13 cellular contexts compared by ENCODE assay signal in the genomic region with DNA sequence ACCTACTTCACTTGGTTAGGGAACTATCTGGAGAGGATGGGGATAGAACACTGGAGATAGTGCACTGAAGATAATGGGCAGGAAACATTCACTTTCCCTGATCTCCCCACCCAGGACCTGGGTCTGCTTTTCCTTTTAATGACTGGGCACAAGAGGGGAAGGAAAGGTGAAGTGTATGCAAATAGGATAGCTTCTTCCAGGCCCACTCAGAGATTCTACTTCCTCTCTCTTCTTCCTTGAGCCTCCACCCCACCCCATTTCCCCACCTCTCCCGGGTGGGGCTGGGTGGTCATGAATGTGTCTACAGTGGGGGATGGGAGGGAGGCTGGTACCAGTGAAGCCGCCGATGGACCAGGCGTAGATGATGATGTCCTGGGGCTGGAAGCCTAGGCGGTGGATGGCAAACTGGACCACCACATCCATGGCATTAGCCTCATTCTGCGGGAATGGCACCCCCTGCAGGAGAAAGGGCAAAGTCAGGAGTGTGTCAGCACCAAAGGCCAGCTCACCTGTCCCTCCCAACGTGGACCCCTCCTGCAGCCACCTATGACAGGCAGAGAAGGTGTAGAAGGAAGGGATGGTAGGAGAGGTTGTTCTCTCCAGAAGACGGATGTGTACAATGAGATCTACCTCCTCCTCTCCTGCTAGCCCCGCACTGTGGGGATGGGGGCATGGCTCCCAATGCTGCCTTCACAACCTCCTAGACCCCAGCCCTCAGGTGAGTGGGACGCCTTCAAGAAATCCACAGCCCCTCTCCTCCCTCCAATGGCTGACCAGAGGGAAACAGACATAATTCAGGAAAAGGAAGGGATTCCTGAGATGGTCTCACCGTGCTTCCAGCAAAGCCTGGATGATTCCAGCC. TPM values are rescaled to one million over a fixed set of nuclear protein-coding genes. Genes with fewer than 3 reads are reported as not detected.
DNase-seq lines count a peak whose midpoint lies in the region; ATAC-seq, FAIRE-seq and TF ChIP-seq lines count a peak whose summit lies in the region.
"Had no signal": no experiment of that assay in that cellular context is flagged by ENCODE, and none has a peak within 500 bp of the region (broad histone marks: within the 10 kb centered on the region; RNA-seq: fewer than 3 reads in every experiment).

No MANE protein-coding gene starts in this region.

- H3K27me3 Mint-ChIP-seq in Calu3 (ENCODE audit: unreplicated experiment) (no peaks in the 10 kb centered on the region), HFFc6 (ENCODE audit: insufficient read depth) (no peaks in the 10 kb centered on the region), nephron (ENCODE audit: low read depth) (no peaks in the 10 kb centered on the region)

- FAIRE-seq in K562 (lab: Jason Lieb, UNC), result peak; percentile 58
- no peak for FAIRE-seq in H54 (lab: Jason Lieb, UNC)

- H3K4me3 ChIP-seq in K562, result no peak overlapping the region; the same call in 1 of the 2 replicates

- peak overlapping the region; percentile 68 to 86 for H3K9ac ChIP-seq in K562 (ENCODE audit: insufficient read depth in 1 of 2, low read depth in 2 of 2, low read length in 2 of 2)

- no peaks in the 10 kb centered on the region for H4K20me1 ChIP-seq in K562 (replicated peaks; ENCODE audit: control insufficient read depth, insufficient read depth, low read length)

- intact Hi-C loops in Calu3 (cut with micrococcal nuclease; ENCODE audit: unreplicated experiment) (no loop called here), K562 (cut with micrococcal nuclease) (loop anchor here (1.0 to 2.0 kb wide), 3 partner anchors 14 to 141 kb away; partner anchors contain the start of gene ABHD16A)

- peaks cover 16% of the 10 kb centered on the region for H3K4me1 Mint-ChIP-seq in Calu3 (ENCODE audit: low read depth, unreplicated experiment)
- H3K4me1 Mint-ChIP-seq in HFFc6 (ENCODE audit: low read depth), result no peaks in the 10 kb centered on the region
- H3K4me1 Mint-ChIP-seq in nephron, result peaks cover 8% of the 10 kb centered on the region

- WGBS in K562 (ENCODE audit: insufficient coverage, low coverage, missing lambda C conversion rate), result 60% methylated on average over 11 of the region's 11 CpGs

- H3K36me3 ChIP-seq in K562 (ENCODE audit: control insufficient read depth, insufficient read depth, low read length), result peaks cover 89% of the 10 kb centered on the region

- H3K27ac ChIP-seq in K562 (ENCODE audit: extremely low read depth, low read depth, low read length), result peak overlapping the region; percentile 88

- H2AFZ ChIP-seq in K562 (ENCODE audit: low read depth, low read length), result no peak overlapping the region

- peak in 1 of 2 experiments; percentile 45; a peak in 2 of 4 replicates for TF ChIP-seq RAD21 in K562 (CRISPR knock-in tag; conservative IDR thresholded peaks at IDR 0.05 in 1 of 2, IDR thresholded peaks at IDR 0.05 in 1 of 2)

- CTCF ChIA-PET in Calu3 (lab: Charles Lee) (interaction anchor here (1.0 to 2.6 kb wide), 7 partner anchors 8 to 86 kb away, joined by 3 to 8 read pairs (median 4); partner anchors contain the start of genes LY6G5C and MSH5), K562 (lab: Yijun Ruan, JAX; ENCODE audit: low intra/inter-chr PET ratio) (interaction anchor here (1.0 to 1.5 kb wide), 3 partner anchors 13 to 79 kb away, joined by 3 read pairs; no protein-coding TSS in a partner anchor)

- TF ChIP-seq POLR2A in K562 (conservative IDR thresholded peaks at IDR 0.05) (no peak), H54 (IDR thresholded peaks at IDR 0.05; ENCODE audit: low read depth, low read length) (no peak)

- DNase-seq in Calu3 (peak; percentile 43), HFFc6 (no peak), K562 (ENCODE audit: extremely low read depth in 1 of 4, low spot score in 3 of 4) (peak in 2 of 4 experiments; percentile 66 to 72), NOMO-1 (lab: John Stamatoyannopoulos, UW; ENCODE audit: unreplicated experiment in 2 of 2) (no peak), H54 (ENCODE audit: insufficient read length, low spot score) (no peak), H4 (ENCODE audit: low spot score) (no peak), Kasumi-1 (lab: John Stamatoyannopoulos, UW) (no peak)
- DNase-seq: central memory CD4-positive, alpha-beta T cell; NCI-H1417 treated with DMSO at 0.1 percent for 48 hours; stimulated activated CD4-positive, alpha-beta T cell treated with anti-CD3 and anti-CD28 coated beads, Interleukin-1b, Interleukin-23, amount 100 ng/mL, for 48 hours; T-helper 2 cell had no signal

- in situ Hi-C loops in K562 (cut with MboI), result loop anchor here (5.0 kb wide), 1 partner anchor 78 kb away; no protein-coding TSS in a partner anchor

- H3K79me2 ChIP-seq in K562 (ENCODE audit: control insufficient read depth, insufficient read depth, low read length), result no peaks in the 10 kb centered on the region; the same call in 2 of the 3 replicates

- H3K4me2 ChIP-seq in K562 (ENCODE audit: insufficient read depth, low read length), result peak overlapping the region; percentile 82

- H3K4me3 Mint-ChIP-seq in Calu3 (ENCODE audit: low read depth, unreplicated experiment) (no peak overlapping the region), HFFc6 (no peak overlapping the region), nephron (no peak overlapping the region)

- no peaks in the 10 kb centered on the region for H3K27me3 ChIP-seq in K562 (ENCODE audit: control insufficient read depth in 2 of 2, insufficient read depth in 2 of 2, low read length in 2 of 2)

- no TSS peak for BruUV-seq in Calu3 (replicated peaks; lab: Mats Ljungman, UMichigan)
- BruUV-seq in K562 (replicated peaks; lab: Mats Ljungman, UMichigan), result no TSS peak

- POLR2A ChIA-PET in K562 (lab: Yijun Ruan, JAX), result interaction anchor here (0.6 to 7.1 kb wide), 30 partner anchors 11 to 960 kb away, joined by 3 to 158 read pairs (median 5); partner anchors contain the start of genes ABHD16A, C6orf47, CLIC1 and DDAH2

- H3K27ac Mint-ChIP-seq in Calu3 (ENCODE audit: unreplicated experiment) (no peak overlapping the region), HFFc6 (no peak overlapping the region), nephron (no peak overlapping the region)

- H3K36me3 Mint-ChIP-seq in Calu3 (ENCODE audit: insufficient read depth, unreplicated experiment) (peaks cover 46% of the 10 kb centered on the region), HFFc6 (ENCODE audit: low read depth) (peaks cover 9% of the 10 kb centered on the region; the same call in 1 of the 2 replicates), nephron (ENCODE audit: low read depth) (peaks cover 66% of the 10 kb centered on the region)

- ATAC-seq in K562, result peak; percentile 60

- no peaks in the 10 kb centered on the region for H3K9me3 ChIP-seq in K562 (replicated peaks; ENCODE audit: control insufficient read depth, insufficient read depth, low read depth, low read length)

- TF ChIP-seq EP300 in K562 (IDR thresholded peaks at IDR 0.05; ENCODE audit: low read length), result no peak

- H3K9me3 Mint-ChIP-seq in Calu3 (ENCODE audit: low read depth, unreplicated experiment) (no peaks in the 10 kb centered on the region), HFFc6 (no peaks in the 10 kb centered on the region), nephron (no peaks in the 10 kb centered on the region)

- H3K4me1 ChIP-seq in K562 (replicated peaks in 1 of 2; ENCODE audit: control insufficient read depth in 2 of 2, insufficient read depth in 2 of 2, low read length in 2 of 2), result peaks cover 63 to 65% of the 10 kb centered on the region in 2 experiments

- H3K9me1 ChIP-seq in K562 (ENCODE audit: control insufficient read depth, insufficient read depth, low read length), result no peaks in the 10 kb centered on the region

- TF ChIP-seq CTCF in Calu3 (IDR thresholded peaks at IDR 0.05; ENCODE audit: unreplicated experiment), result peak; percentile 44
- TF ChIP-seq CTCF in HFFc6 (IDR thresholded peaks at IDR 0.05), result peak; percentile 75
- peak; percentile 63 to 96 (median 68) for TF ChIP-seq CTCF in K562 (IDR thresholded peaks at IDR 0.05 in 2 of 3, conservative IDR thresholded peaks at IDR 0.05 in 1 of 3; ENCODE audit: insufficient read depth in 2 of 3, low read depth in 1 of 3, low read length in 3 of 3)
- peak in 2 of 3 experiments; percentile 13 to 30 for TF ChIP-seq CTCF in nephron (IDR thresholded peaks at IDR 0.05; ENCODE audit: unreplicated experiment in 3 of 3)

RNA-seq across cellular contexts. Expression of gene LY6G5C, which starts 8.6 kb away (rescaled TPM):
- 4.9 and 5.4 TPM in 2 replicates for total RNA-seq in Calu3 (2022)
- 1 to 10 TPM; 2.2 to 2.9 (median 2.8) TPM for total RNA-seq in HFFc6 (2021; fragmentation: NEBNext Ultra II Directional; extraction: Animal tissue kit (Norgen Biotek cat#: 25700))
- 2.2 and 9.2 TPM in 2 replicates for total RNA-seq in K562 (2011; cell fraction: chromatin; rRNA removed; ENCODE audit: low replicate concordance)
- 1.1 and 2.3 TPM in 2 replicates for total RNA-seq in K562 (2011; cell fraction: nucleolus; rRNA removed)
- 2.3 and 3.8 TPM in 2 replicates for total RNA-seq in K562 (2011; cell fraction: nucleoplasm; rRNA removed)
- not detected in 2 replicates for total RNA-seq in K562 (2014; rRNA removed)
- 0.15 TPM in 1 of 2 replicates, not detected in the other for total RNA-seq in K562 (2014; rRNA removed; fragmentation: Illumina TruSeq; extraction: Trizol)
- total RNA-seq in K562 (2015; rRNA removed; fragmentation: Illumina TruSeq; extraction: Trizol), result not detected in 2 replicates
- 0.60 and 0.74 TPM in 2 replicates for total RNA-seq in K562 (2021)
- polyA plus RNA-seq in K562 (2011; rRNA removed), result 0.43 and 0.46 TPM in 2 replicates
- 0.60 and 0.71 TPM in 2 replicates for polyA plus RNA-seq in K562 (2011; cell fraction: cytosol; rRNA removed)
- polyA plus RNA-seq in K562 (2011; cell fraction: nucleus; rRNA removed), result 1.6 and 1.9 TPM in 2 replicates
- polyA plus RNA-seq in K562 (2012), result 0.69 and 0.85 TPM in 2 replicates
- polyA plus RNA-seq in K562 (2014; fragmentation: Illumina TruSeq; extraction: Trizol), result 0.67 and 1.3 TPM in 2 replicates
- under 1 TPM in 1 of 2 experiments, not detected in 1; 0.10 TPM for polyA plus RNA-seq in K562 (2014; fragmentation: Nextera tagmentation; extraction: Ambion mirVana)
- polyA plus RNA-seq in K562 (2014; rRNA removed), result not detected in 2 replicates
- polyA minus RNA-seq in K562 (2011; rRNA and poly(A)+ RNA removed), result not detected in 2 replicates
- polyA minus RNA-seq in K562 (2011; cell fraction: cytosol; rRNA and poly(A)+ RNA removed), result not detected in 2 replicates
- 0.40 and 0.67 TPM in 2 replicates for polyA minus RNA-seq in K562 (2011; cell fraction: nucleus; rRNA and poly(A)+ RNA removed)
- 0.97 TPM in 1 of 2 replicates, not detected in the other for total RNA-seq in H4 (2014; rRNA removed; shearing (Covaris generic))

RNA-seq across cellular contexts. Expression of gene ABHD16A, which starts 13.6 kb away (rescaled TPM):
- 89.9 and 99.1 TPM in 2 replicates for total RNA-seq in Calu3 (2022)
- total RNA-seq in HFFc6 (2021; fragmentation: NEBNext Ultra II Directional; extraction: Animal tissue kit (Norgen Biotek cat#: 25700)), result 10 to 100 TPM; 27.4 to 39.6 (median 32.0) TPM
- 196 and 413 TPM in 2 replicates for total RNA-seq in K562 (2011; cell fraction: chromatin; rRNA removed; ENCODE audit: low replicate concordance)
- total RNA-seq in K562 (2011; cell fraction: nucleolus; rRNA removed), result 372 and 379 TPM in 2 replicates
- 265 and 280 TPM in 2 replicates for total RNA-seq in K562 (2011; cell fraction: nucleoplasm; rRNA removed)
- total RNA-seq in K562 (2014; rRNA removed), result 104 and 131 TPM in 2 replicates
- 61.6 and 75.6 TPM in 2 replicates for total RNA-seq in K562 (2014; rRNA removed; fragmentation: Illumina TruSeq; extraction: Trizol)
- 81.6 and 82.8 TPM in 2 replicates for total RNA-seq in K562 (2015; rRNA removed; fragmentation: Illumina TruSeq; extraction: Trizol)
- 104 and 106 TPM in 2 replicates for total RNA-seq in K562 (2021)
- polyA plus RNA-seq in K562 (2011; rRNA removed), result 113 and 137 TPM in 2 replicates
- 147 and 156 TPM in 2 replicates for polyA plus RNA-seq in K562 (2011; cell fraction: cytosol; rRNA removed)
- polyA plus RNA-seq in K562 (2011; cell fraction: nucleus; rRNA removed), result 475 and 536 TPM in 2 replicates
- 97.9 and 126 TPM in 2 replicates for polyA plus RNA-seq in K562 (2012)
- 70.0 and 79.3 TPM in 2 replicates for polyA plus RNA-seq in K562 (2014; fragmentation: Illumina TruSeq; extraction: Trizol)
- polyA plus RNA-seq in K562 (2014; fragmentation: Nextera tagmentation; extraction: Ambion mirVana), result 10 to 100 TPM; 25.8 to 49.7 TPM
- 120 and 122 TPM in 2 replicates for polyA plus RNA-seq in K562 (2014; rRNA removed)
- polyA minus RNA-seq in K562 (2011; rRNA and poly(A)+ RNA removed), result 89.1 and 118 TPM in 2 replicates
- 55.6 and 55.8 TPM in 2 replicates for polyA minus RNA-seq in K562 (2011; cell fraction: cytosol; rRNA and poly(A)+ RNA removed)
- 117 and 139 TPM in 2 replicates for polyA minus RNA-seq in K562 (2011; cell fraction: nucleus; rRNA and poly(A)+ RNA removed)
- total RNA-seq in H4 (2014; rRNA removed; shearing (Covaris generic)), result 28.0 and 34.6 TPM in 2 replicates

RNA-seq across cellular contexts. Expression of gene LY6G6F, which starts 17.2 kb away (rescaled TPM):
- total RNA-seq in Calu3 (2022), result not detected in 2 replicates
- total RNA-seq in HFFc6 (2021; fragmentation: NEBNext Ultra II Directional; extraction: Animal tissue kit (Norgen Biotek cat#: 25700)), result not detected
- total RNA-seq in K562 (2011; cell fraction: chromatin; rRNA removed; ENCODE audit: low replicate concordance), result 0.35 TPM in 1 of 2 replicates, not detected in the other
- 1.4 TPM in 1 of 2 replicates, not detected in the other for total RNA-seq in K562 (2011; cell fraction: nucleolus; rRNA removed)
- 0.99 and 1.2 TPM in 2 replicates for total RNA-seq in K562 (2011; cell fraction: nucleoplasm; rRNA removed)
- 0.50 TPM in 1 of 2 replicates, not detected in the other for total RNA-seq in K562 (2014; rRNA removed)
- 0.35 TPM in 1 of 2 replicates, not detected in the other for total RNA-seq in K562 (2014; rRNA removed; fragmentation: Illumina TruSeq; extraction: Trizol)
- 0.14 TPM in 1 of 2 replicates, not detected in the other for total RNA-seq in K562 (2015; rRNA removed; fragmentation: Illumina TruSeq; extraction: Trizol)
- 0.18 TPM in 1 of 2 replicates, not detected in the other for total RNA-seq in K562 (2021)
- 0.20 TPM in 1 of 2 replicates, not detected in the other for polyA plus RNA-seq in K562 (2011; rRNA removed)
- 0.58 TPM in 1 of 2 replicates, not detected in the other for polyA plus RNA-seq in K562 (2011; cell fraction: cytosol; rRNA removed)
- polyA plus RNA-seq in K562 (2011; cell fraction: nucleus; rRNA removed), result 0.23 TPM in 1 of 2 replicates, not detected in the other
- 0.30 TPM in 1 of 2 replicates, not detected in the other for polyA plus RNA-seq in K562 (2012)
- polyA plus RNA-seq in K562 (2014; fragmentation: Illumina TruSeq; extraction: Trizol), result 0.33 and 0.39 TPM in 2 replicates
- polyA plus RNA-seq in K562 (2014; fragmentation: Nextera tagmentation; extraction: Ambion mirVana), result under 1 TPM; 0.28 to 0.49 TPM
- polyA plus RNA-seq in K562 (2014; rRNA removed), result 1.1 TPM in 1 of 2 replicates, not detected in the other
- 0.36 TPM in 1 of 2 replicates, not detected in the other for polyA minus RNA-seq in K562 (2011; rRNA and poly(A)+ RNA removed)
- not detected in 2 replicates for polyA minus RNA-seq in K562 (2011; cell fraction: cytosol; rRNA and poly(A)+ RNA removed)
- polyA minus RNA-seq in K562 (2011; cell fraction: nucleus; rRNA and poly(A)+ RNA removed), result 0.67 TPM in 1 of 2 replicates, not detected in the other
- total RNA-seq in H4 (2014; rRNA removed; shearing (Covaris generic)), result not detected in 2 replicates
- total RNA-seq: left colon had no signal

RNA-seq across cellular contexts. Expression of gene LY6G5B, which starts 19.7 kb away (rescaled TPM):
- 44.6 and 45.1 TPM in 2 replicates for total RNA-seq in Calu3 (2022)
- 1 to 10 TPM; 4.6 to 6.0 (median 5.3) TPM for total RNA-seq in HFFc6 (2021; fragmentation: NEBNext Ultra II Directional; extraction: Animal tissue kit (Norgen Biotek cat#: 25700))
- total RNA-seq in K562 (2011; cell fraction: chromatin; rRNA removed; ENCODE audit: low replicate concordance), result 184 and 285 TPM in 2 replicates
- 96.9 and 102 TPM in 2 replicates for total RNA-seq in K562 (2011; cell fraction: nucleolus; rRNA removed)
- 162 and 291 TPM in 2 replicates for total RNA-seq in K562 (2011; cell fraction: nucleoplasm; rRNA removed)
- total RNA-seq in K562 (2014; rRNA removed), result 6.0 and 6.3 TPM in 2 replicates
- 7.5 and 9.0 TPM in 2 replicates for total RNA-seq in K562 (2014; rRNA removed; fragmentation: Illumina TruSeq; extraction: Trizol)
- 6.0 and 7.9 TPM in 2 replicates for total RNA-seq in K562 (2015; rRNA removed; fragmentation: Illumina TruSeq; extraction: Trizol)
- 18.4 and 24.6 TPM in 2 replicates for total RNA-seq in K562 (2021)
- polyA plus RNA-seq in K562 (2011; rRNA removed), result 14.6 and 22.5 TPM in 2 replicates
- polyA plus RNA-seq in K562 (2011; cell fraction: cytosol; rRNA removed), result 5.2 and 9.9 TPM in 2 replicates
- 157 and 230 TPM in 2 replicates for polyA plus RNA-seq in K562 (2011; cell fraction: nucleus; rRNA removed)
- polyA plus RNA-seq in K562 (2012), result 35.6 and 41.6 TPM in 2 replicates
- 25.9 and 27.0 TPM in 2 replicates for polyA plus RNA-seq in K562 (2014; fragmentation: Illumina TruSeq; extraction: Trizol)
- 1 to 10 TPM; 6.6 to 7.2 TPM for polyA plus RNA-seq in K562 (2014; fragmentation: Nextera tagmentation; extraction: Ambion mirVana)
- 16.8 and 19.9 TPM in 2 replicates for polyA plus RNA-seq in K562 (2014; rRNA removed)
- 15.7 and 17.5 TPM in 2 replicates for polyA minus RNA-seq in K562 (2011; rRNA and poly(A)+ RNA removed)
- 2.4 and 7.8 TPM in 2 replicates for polyA minus RNA-seq in K562 (2011; cell fraction: cytosol; rRNA and poly(A)+ RNA removed)
- 17.2 and 24.9 TPM in 2 replicates for polyA minus RNA-seq in K562 (2011; cell fraction: nucleus; rRNA and poly(A)+ RNA removed)
- not detected in 2 replicates for total RNA-seq in H4 (2014; rRNA removed; shearing (Covaris generic))

RNA-seq across cellular contexts. Expression of gene CSNK2B, which starts 23.6 kb away (rescaled TPM):
- total RNA-seq in Calu3 (2022) (337 and 357 TPM in 2 replicates), K562 (2014; rRNA removed) (540 and 633 TPM in 2 replicates), K562 (2014; rRNA removed; fragmentation: Illumina TruSeq; extraction: Trizol) (434 and 461 TPM in 2 replicates), K562 (2015; rRNA removed; fragmentation: Illumina TruSeq; extraction: Trizol) (501 and 527 TPM in 2 replicates), K562 (2021) (512 and 529 TPM in 2 replicates)
- total RNA-seq in HFFc6 (2021; fragmentation: NEBNext Ultra II Directional; extraction: Animal tissue kit (Norgen Biotek cat#: 25700)), result 100 to 1,000 TPM; 200 to 255 (median 225) TPM
- 260 and 394 TPM in 2 replicates for total RNA-seq in K562 (2011; cell fraction: chromatin; rRNA removed; ENCODE audit: low replicate concordance)
- 152 and 173 TPM in 2 replicates for total RNA-seq in K562 (2011; cell fraction: nucleolus; rRNA removed)
- 222 and 269 TPM in 2 replicates for total RNA-seq in K562 (2011; cell fraction: nucleoplasm; rRNA removed)
- polyA plus RNA-seq in K562 (2011; rRNA removed) (120 and 179 TPM in 2 replicates), K562 (2014; fragmentation: Illumina TruSeq; extraction: Trizol) (1,018 and 1,126 TPM in 2 replicates), K562 (2014; fragmentation: Nextera tagmentation; extraction: Ambion mirVana) (100 to 1,000 TPM; 870 to 972 TPM), K562 (2014; rRNA removed) (237 and 259 TPM in 2 replicates)
- polyA plus RNA-seq in K562 (2011; cell fraction: cytosol; rRNA removed), result 389 and 405 TPM in 2 replicates
- 398 and 493 TPM in 2 replicates for polyA plus RNA-seq in K562 (2011; cell fraction: nucleus; rRNA removed)
- 775 and 1,051 TPM in 2 replicates for polyA plus RNA-seq in K562 (2012)
- polyA minus RNA-seq in K562 (2011; rRNA and poly(A)+ RNA removed), result 244 and 291 TPM in 2 replicates
- 191 and 211 TPM in 2 replicates for polyA minus RNA-seq in K562 (2011; cell fraction: cytosol; rRNA and poly(A)+ RNA removed)
- 77.7 and 105 TPM in 2 replicates for polyA minus RNA-seq in K562 (2011; cell fraction: nucleus; rRNA and poly(A)+ RNA removed)
- 443 and 553 TPM in 2 replicates for total RNA-seq in H4 (2014; rRNA removed; shearing (Covaris generic))

Comparison
In these comparisons a context has a peak if more than half of its experiments do, and no peak if none do; other contexts are left out.
1. CTCF ChIP-seq: peak in every context shown above with its lines; median percentile 75 in HFFc6; 68 in K562; 44 in Calu3; 22 in nephron.